Comparison of ENCODE assay signal across 8 cellular contexts in the genomic region with DNA sequence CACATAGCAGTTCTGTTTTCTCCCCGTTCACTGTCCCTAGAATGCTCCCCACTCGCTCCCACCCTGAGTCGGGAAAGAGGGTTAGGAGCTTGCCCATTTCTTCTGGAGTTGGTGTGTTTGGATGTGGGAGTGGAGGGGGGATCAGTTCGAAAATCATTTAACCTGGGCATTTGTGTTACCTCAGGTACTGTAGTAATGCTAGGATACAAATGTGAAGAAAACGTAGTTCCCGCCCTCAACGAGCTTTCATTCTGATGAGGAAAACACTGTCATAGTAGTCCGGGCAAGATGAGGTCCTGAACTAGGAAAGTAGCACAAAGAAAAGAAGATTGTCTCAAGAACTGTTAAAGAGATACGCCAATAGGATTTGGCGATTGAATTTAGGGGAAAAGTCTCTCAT. TPM values are rescaled to one million over a fixed set of nuclear protein-coding genes. Genes with fewer than 3 reads are reported as not detected.
DNase-seq lines count a peak whose midpoint lies in the region; ATAC-seq and TF ChIP-seq lines count a peak whose summit lies in the region.

No MANE protein-coding gene starts in this region.

- peaks cover 77% of the 10 kb centered on the region for H3K36me3 Mint-ChIP-seq in activated CD4-positive, alpha-beta T cell treated with anti-CD3 and anti-CD28 coated beads, Interleukin-2, amount 10 ng/mL, durations not matched to agents 7 days and 5 days (ENCODE audit: low read depth)
- peaks cover 52% of the 10 kb centered on the region for H3K36me3 Mint-ChIP-seq in activated naive CD8-positive, alpha-beta T cell treated with anti-CD3 and anti-CD28 coated beads, Interleukin-2, amount 10 ng/mL, durations not matched to agents 7 days and 5 days

- peak overlapping the region; percentile 84 for H3K4me3 ChIP-seq in iPS-20b (ENCODE audit: low read length)
- peak overlapping the region; percentile 83 to 91 for H3K4me3 ChIP-seq in testis

- peak overlapping the region; percentile 73 for H3K27ac ChIP-seq in iPS-20b (ENCODE audit: low read length)
- peak overlapping the region; percentile 53 to 80 for H3K27ac ChIP-seq in testis

- intact Hi-C loops in testis (cut with DNase I; ENCODE audit: low total_unique reads): no loop called here

- 10 to 14% methylated on average over 10 of the region's 10 CpGs for WGBS in testis, 2 donors

- no peak for ATAC-seq in activated naive CD8-positive, alpha-beta T cell treated with anti-CD3 and anti-CD28 coated beads, Interleukin-2, amount 10 ng/mL, durations not matched to agents 7 days and 5 days (ENCODE audit: low read depth)
- ATAC-seq in HG03342 (IDR thresholded peaks at IDR 0.05; ENCODE audit: unreplicated experiment): no peak

- H3K4me1 Mint-ChIP-seq in activated CD4-positive, alpha-beta T cell treated with anti-CD3 and anti-CD28 coated beads, Interleukin-2, amount 10 ng/mL, durations not matched to agents 7 days and 5 days: peaks cover 63% of the 10 kb centered on the region
- peaks cover 44% of the 10 kb centered on the region for H3K4me1 Mint-ChIP-seq in activated naive CD8-positive, alpha-beta T cell treated with anti-CD3 and anti-CD28 coated beads, Interleukin-2, amount 10 ng/mL, durations not matched to agents 7 days and 5 days

- no peaks in the 10 kb centered on the region for H3K9me3 ChIP-seq in iPS-20b (ENCODE audit: insufficient read depth, low read depth, low read length)
- no peaks in the 10 kb centered on the region for H3K9me3 ChIP-seq in testis

- no peak for TF ChIP-seq CTCF in testis (IDR thresholded peaks at IDR 0.05)

- peak overlapping the region; percentile 97 for H3K4me3 Mint-ChIP-seq in activated CD4-positive, alpha-beta T cell treated with anti-CD3 and anti-CD28 coated beads, Interleukin-2, amount 10 ng/mL, durations not matched to agents 7 days and 5 days
- H3K4me3 Mint-ChIP-seq in activated naive CD8-positive, alpha-beta T cell treated with anti-CD3 and anti-CD28 coated beads, Interleukin-2, amount 10 ng/mL, durations not matched to agents 7 days and 5 days: peak overlapping the region; percentile 97

- peak overlapping the region; percentile 86 for H3K9ac ChIP-seq in iPS-20b (ENCODE audit: low read depth, low read length)

- H3K36me3 ChIP-seq in iPS-20b (ENCODE audit: insufficient read depth, low read depth, low read length) (peaks cover 77% of the 10 kb centered on the region), testis (ENCODE audit: low read depth, missing control alignments) (no peaks in the 10 kb centered on the region)

- CTCF ChIA-PET in activated CD4-positive, alpha-beta T cell treated with anti-CD3 and anti-CD28 coated beads, Interleukin-2, amount 10 ng/mL, durations not matched to agents 7 days and 5 days (lab: Charles Lee): interaction anchor here (0.6 to 1.7 kb wide), 7 partner anchors 8 to 250 kb away, joined by 3 to 7 read pairs (median 4); no protein-coding TSS in a partner anchor

- H3K27ac Mint-ChIP-seq in activated CD4-positive, alpha-beta T cell treated with anti-CD3 and anti-CD28 coated beads, Interleukin-2, amount 10 ng/mL, durations not matched to agents 7 days and 5 days: peak overlapping the region; percentile 94
- H3K27ac Mint-ChIP-seq in activated naive CD8-positive, alpha-beta T cell treated with anti-CD3 and anti-CD28 coated beads, Interleukin-2, amount 10 ng/mL, durations not matched to agents 7 days and 5 days: peak overlapping the region; percentile 91

- no peak for DNase-seq in activated CD4-positive, alpha-beta T cell treated with anti-CD3 and anti-CD28 coated beads, Interleukin-2, amount 10 ng/mL, durations not matched to agents 7 days and 5 days
- no peak for DNase-seq in activated CD4-positive, alpha-beta T cell treated with anti-CD3 and anti-CD28 coated beads, Interleukin-2, amount 50 U/mL, for 1 hour
- no peak for DNase-seq in activated naive CD8-positive, alpha-beta T cell treated with anti-CD3 and anti-CD28 coated beads, Interleukin-2, amount 10 ng/mL, durations not matched to agents 7 days and 5 days
- DNase-seq in testis (no peak), retina (no peak), germinal center (ENCODE audit: low spot score) (no peak)

- no peaks in the 10 kb centered on the region for H3K9me3 Mint-ChIP-seq in activated CD4-positive, alpha-beta T cell treated with anti-CD3 and anti-CD28 coated beads, Interleukin-2, amount 10 ng/mL, durations not matched to agents 7 days and 5 days
- H3K9me3 Mint-ChIP-seq in activated naive CD8-positive, alpha-beta T cell treated with anti-CD3 and anti-CD28 coated beads, Interleukin-2, amount 10 ng/mL, durations not matched to agents 7 days and 5 days: no peaks in the 10 kb centered on the region

- no peaks in the 10 kb centered on the region for H3K27me3 Mint-ChIP-seq in activated CD4-positive, alpha-beta T cell treated with anti-CD3 and anti-CD28 coated beads, Interleukin-2, amount 10 ng/mL, durations not matched to agents 7 days and 5 days
- H3K27me3 Mint-ChIP-seq in activated naive CD8-positive, alpha-beta T cell treated with anti-CD3 and anti-CD28 coated beads, Interleukin-2, amount 10 ng/mL, durations not matched to agents 7 days and 5 days: no peaks in the 10 kb centered on the region

- TF ChIP-seq POLR2A in testis (IDR thresholded peaks at IDR 0.05): no peak

- H3K4me1 ChIP-seq in iPS-20b (ENCODE audit: insufficient read depth, low read length) (peaks cover 4% of the 10 kb centered on the region; the same call in 1 of the 2 replicates), testis (peaks cover 15% of the 10 kb centered on the region)

- no peaks in the 10 kb centered on the region for H3K27me3 ChIP-seq in iPS-20b (ENCODE audit: insufficient read depth, low read length)
- H3K27me3 ChIP-seq in testis: no peaks in the 10 kb centered on the region

- POLR2A ChIA-PET in activated CD4-positive, alpha-beta T cell treated with anti-CD3 and anti-CD28 coated beads, Interleukin-2, amount 10 ng/mL, durations not matched to agents 7 days and 5 days (lab: Charles Lee): no interaction called here
- POLR2A ChIA-PET in activated naive CD8-positive, alpha-beta T cell treated with anti-CD3 and anti-CD28 coated beads, Interleukin-2, amount 10 ng/mL, durations not matched to agents 7 days and 5 days (lab: Charles Lee): interaction anchor here (0.5 to 2.0 kb wide), 7 partner anchors 10 to 216 kb away, joined by 3 to 8 read pairs (median 4); partner anchors contain the start of genes ALG9, NKAPD1 and PIH1D2

RNA-seq across cellular contexts. Expression of gene SDHD, which starts 0.5 kb away (rescaled TPM):
- total RNA-seq in activated CD4-positive, alpha-beta T cell treated with anti-CD3 and anti-CD28 coated beads, Interleukin-2, amount 10 ng/mL, durations not matched to agents 7 days and 5 days: 10 to 100 TPM; 87.6 to 97.1 TPM
- total RNA-seq in activated naive CD8-positive, alpha-beta T cell treated with anti-CD3 and anti-CD28 coated beads, Interleukin-2, amount 10 ng/mL, durations not matched to agents 7 days and 5 days: 10 to 100 TPM; 87.2 to 93.8 TPM
- total RNA-seq in testis: 10 to 100 TPM; 48.7 to 60.5 TPM
- 75.9 TPM for polyA plus RNA-seq in testis (ENCODE audit: insufficient read depth, low read depth, low replicate concordance)

RNA-seq across cellular contexts. Expression of gene TIMM8B, which starts 0.7 kb away (rescaled TPM):
- 10 to 100 TPM; 46.4 to 51.4 TPM for total RNA-seq in activated CD4-positive, alpha-beta T cell treated with anti-CD3 and anti-CD28 coated beads, Interleukin-2, amount 10 ng/mL, durations not matched to agents 7 days and 5 days
- 10 to 100 TPM; 36.8 to 39.3 TPM for total RNA-seq in activated naive CD8-positive, alpha-beta T cell treated with anti-CD3 and anti-CD28 coated beads, Interleukin-2, amount 10 ng/mL, durations not matched to agents 7 days and 5 days
- 10 to 100 TPM; 50.9 to 61.3 TPM for total RNA-seq in testis
- 72.4 TPM for polyA plus RNA-seq in testis (ENCODE audit: insufficient read depth, low read depth, low replicate concordance)

RNA-seq across cellular contexts. Expression of gene NKAPD1, which starts 13.1 kb away (rescaled TPM):
- total RNA-seq in activated CD4-positive, alpha-beta T cell treated with anti-CD3 and anti-CD28 coated beads, Interleukin-2, amount 10 ng/mL, durations not matched to agents 7 days and 5 days: 10 to 100 TPM; 25.3 to 25.6 TPM
- 10 to 100 TPM; 21.5 to 22.7 TPM for total RNA-seq in activated naive CD8-positive, alpha-beta T cell treated with anti-CD3 and anti-CD28 coated beads, Interleukin-2, amount 10 ng/mL, durations not matched to agents 7 days and 5 days
- 10 to 100 TPM; 14.8 to 20.8 TPM for total RNA-seq in testis
- polyA plus RNA-seq in testis (ENCODE audit: insufficient read depth, low read depth, low replicate concordance): 18.7 TPM

RNA-seq across cellular contexts. Expression of gene PIH1D2, which starts 13.4 kb away (rescaled TPM):
- under 1 TPM in 1 of 2 experiments, not detected in 1; 0.27 TPM for total RNA-seq in activated CD4-positive, alpha-beta T cell treated with anti-CD3 and anti-CD28 coated beads, Interleukin-2, amount 10 ng/mL, durations not matched to agents 7 days and 5 days
- total RNA-seq in activated naive CD8-positive, alpha-beta T cell treated with anti-CD3 and anti-CD28 coated beads, Interleukin-2, amount 10 ng/mL, durations not matched to agents 7 days and 5 days: under 1 TPM in 1 of 2 experiments, not detected in 1; 0.50 TPM
- 10 to 100 TPM; 31.2 to 59.5 TPM for total RNA-seq in testis
- 97.8 TPM for polyA plus RNA-seq in testis (ENCODE audit: insufficient read depth, low read depth, low replicate concordance)
